8 cellular contexts compared by ENCODE assay signal in genomic region chr19:43675269-43675879, GRCh38. TPM values are rescaled to one million over a fixed set of nuclear protein-coding genes. Genes with fewer than 3 reads are reported as not detected.
DNase-seq lines count a peak whose midpoint lies in the region; ATAC-seq and TF ChIP-seq lines count a peak whose summit lies in the region.

No MANE protein-coding gene starts in this region.

- TF ChIP-seq CTCF in Calu3 (IDR thresholded peaks at IDR 0.05; ENCODE audit: unreplicated experiment), result no peak

- no TSS peak for BruUV-seq in Calu3 (replicated peaks; lab: Mats Ljungman, UMichigan)

- H3K4me1 Mint-ChIP-seq in Calu3 (ENCODE audit: low read depth, unreplicated experiment), result peaks cover 25% of the 10 kb centered on the region
- peaks cover 2 to 3% of the 10 kb centered on the region in 2 donors for H3K4me1 Mint-ChIP-seq in immature natural killer cell

- DNase-seq in Calu3 (peak; percentile 96), mucosa of gallbladder (ENCODE audit: low spot score) (peak; percentile 89), T1000 (lab: John Stamatoyannopoulos, UW) (no peak), immature natural killer cell (no peak)
- DNase-seq in activated naive CD4-positive, alpha-beta T cell treated with anti-CD3 and anti-CD28 coated beads, Interleukin-2, amount 50 U/mL, for 72 hours (ENCODE audit: low spot score in 2 of 2), result no peak

- peaks cover 8% of the 10 kb centered on the region for H3K36me3 Mint-ChIP-seq in Calu3 (ENCODE audit: insufficient read depth, unreplicated experiment)
- H3K36me3 Mint-ChIP-seq in activated naive CD4-positive, alpha-beta T cell treated with anti-CD3 and anti-CD28 coated beads, Interleukin-2, amount 50 U/mL, for 72 hours, result no peaks in the 10 kb centered on the region
- no peaks in the 10 kb centered on the region for H3K36me3 Mint-ChIP-seq in immature natural killer cell

- intact Hi-C loops in Calu3 (cut with micrococcal nuclease; ENCODE audit: unreplicated experiment), result no loop called here

- H3K27ac Mint-ChIP-seq in Calu3 (ENCODE audit: unreplicated experiment), result peak overlapping the region; percentile 98
- peak overlapping the region; percentile 2 to 68 for H3K27ac Mint-ChIP-seq in activated naive CD4-positive, alpha-beta T cell treated with anti-CD3 and anti-CD28 coated beads, Interleukin-2, amount 50 U/mL, for 72 hours
- peak overlapping the region in 2 of 6 donors; percentile 4 to 52 for H3K27ac Mint-ChIP-seq in immature natural killer cell

- H3K27me3 Mint-ChIP-seq in Calu3 (ENCODE audit: unreplicated experiment) (no peaks in the 10 kb centered on the region), immature natural killer cell (ENCODE audit: low read depth in 3 of 3) (peaks cover 0 to 2% (median 1%) of the 10 kb centered on the region in 3 donors)

- H3K4me3 Mint-ChIP-seq in Calu3 (ENCODE audit: low read depth, unreplicated experiment), result peak overlapping the region; percentile 55
- no peak overlapping the region for H3K4me3 Mint-ChIP-seq in immature natural killer cell

- ATAC-seq in HG02885 (IDR thresholded peaks at IDR 0.05; ENCODE audit: poor library complexity, unreplicated experiment) (peak; percentile 56), HG03378 (IDR thresholded peaks at IDR 0.05; ENCODE audit: unreplicated experiment) (no peak), HG02970 (IDR thresholded peaks at IDR 0.05; ENCODE audit: low FRiP score, unreplicated experiment) (no peak)
- peak; percentile 83 for ATAC-seq in activated naive CD4-positive, alpha-beta T cell treated with anti-CD3 and anti-CD28 coated beads, Interleukin-2, amount 50 U/mL, for 72 hours

- H3K9me3 Mint-ChIP-seq in Calu3 (ENCODE audit: low read depth, unreplicated experiment) (no peaks in the 10 kb centered on the region), immature natural killer cell (no peaks in the 10 kb centered on the region)
- H3K9me3 Mint-ChIP-seq in activated naive CD4-positive, alpha-beta T cell treated with anti-CD3 and anti-CD28 coated beads, Interleukin-2, amount 50 U/mL, for 72 hours, result no peaks in the 10 kb centered on the region

- CTCF ChIA-PET in Calu3 (lab: Charles Lee), result interaction anchor here (0.6 to 2.1 kb wide), 4 partner anchors 9 to 79 kb away, joined by 3 to 8 read pairs (median 5); partner anchors contain the start of gene IRGQ

RNA-seq across cellular contexts. Expression of gene PLAUR, which starts 5.4 kb away (rescaled TPM):
- 78.2 and 147 TPM in 2 replicates for total RNA-seq in Calu3 (2022)
- total RNA-seq in activated naive CD4-positive, alpha-beta T cell treated with anti-CD3 and anti-CD28 coated beads, Interleukin-2, amount 50 U/mL, for 72 hours, result 10 to 100 TPM; 13.8 to 20.8 TPM
- 46.3 TPM for total RNA-seq in mucosa of gallbladder
- 1 to 10 TPM; 3.4 to 6.1 (median 5.7) TPM for polyA plus RNA-seq in immature natural killer cell

RNA-seq across cellular contexts. Expression of gene CADM4, which starts 35.7 kb away (rescaled TPM):
- total RNA-seq in Calu3 (2022) (14.5 and 17.5 TPM in 2 replicates), mucosa of gallbladder (20.6 TPM)
- under 1 TPM; 0.58 to 0.66 TPM for total RNA-seq in activated naive CD4-positive, alpha-beta T cell treated with anti-CD3 and anti-CD28 coated beads, Interleukin-2, amount 50 U/mL, for 72 hours
- polyA plus RNA-seq in immature natural killer cell, result under 1 TPM in 1 of 3 donors, not detected in 2; 0.10 TPM

RNA-seq across cellular contexts. Expression of gene IRGC, which starts 40.5 kb away (rescaled TPM):
- not detected in 2 replicates for total RNA-seq in Calu3 (2022)
- not detected for total RNA-seq in activated naive CD4-positive, alpha-beta T cell treated with anti-CD3 and anti-CD28 coated beads, Interleukin-2, amount 50 U/mL, for 72 hours
- not detected for total RNA-seq in mucosa of gallbladder
- polyA plus RNA-seq in immature natural killer cell, result under 1 TPM in 1 of 3 donors, not detected in 2; 0.13 TPM

RNA-seq across cellular contexts. Expression of gene ZNF428, which starts 55.9 kb away (rescaled TPM):
- 32.8 and 33.2 TPM in 2 replicates for total RNA-seq in Calu3 (2022)
- 10 to 100 TPM; 14.2 to 21.1 TPM for total RNA-seq in activated naive CD4-positive, alpha-beta T cell treated with anti-CD3 and anti-CD28 coated beads, Interleukin-2, amount 50 U/mL, for 72 hours
- 54.4 TPM for total RNA-seq in mucosa of gallbladder
- 10 to 100 TPM; 10.6 to 28.5 (median 19.7) TPM for polyA plus RNA-seq in immature natural killer cell

Comparison
In these comparisons a context has a peak if more than half of its experiments do, and no peak if none do; other contexts are left out.
1. DNase-seq: peak in Calu3 (single experiment) and mucosa of gallbladder (single experiment); none in activated naive CD4-positive, alpha-beta T cell treated with anti-CD3 and anti-CD28 coated beads, Interleukin-2, amount 50 U/mL, for 72 hours (0 of 2), T1000 (single experiment) and immature natural killer cell (0 of 3).
2. ATAC-seq: peak in HG02885 (single experiment) and activated naive CD4-positive, alpha-beta T cell treated with anti-CD3 and anti-CD28 coated beads, Interleukin-2, amount 50 U/mL, for 72 hours (2 of 2); none in HG03378 (single experiment) and HG02970 (single experiment).